ENCODE assay signal across 8 cellular contexts in the genomic region with DNA sequence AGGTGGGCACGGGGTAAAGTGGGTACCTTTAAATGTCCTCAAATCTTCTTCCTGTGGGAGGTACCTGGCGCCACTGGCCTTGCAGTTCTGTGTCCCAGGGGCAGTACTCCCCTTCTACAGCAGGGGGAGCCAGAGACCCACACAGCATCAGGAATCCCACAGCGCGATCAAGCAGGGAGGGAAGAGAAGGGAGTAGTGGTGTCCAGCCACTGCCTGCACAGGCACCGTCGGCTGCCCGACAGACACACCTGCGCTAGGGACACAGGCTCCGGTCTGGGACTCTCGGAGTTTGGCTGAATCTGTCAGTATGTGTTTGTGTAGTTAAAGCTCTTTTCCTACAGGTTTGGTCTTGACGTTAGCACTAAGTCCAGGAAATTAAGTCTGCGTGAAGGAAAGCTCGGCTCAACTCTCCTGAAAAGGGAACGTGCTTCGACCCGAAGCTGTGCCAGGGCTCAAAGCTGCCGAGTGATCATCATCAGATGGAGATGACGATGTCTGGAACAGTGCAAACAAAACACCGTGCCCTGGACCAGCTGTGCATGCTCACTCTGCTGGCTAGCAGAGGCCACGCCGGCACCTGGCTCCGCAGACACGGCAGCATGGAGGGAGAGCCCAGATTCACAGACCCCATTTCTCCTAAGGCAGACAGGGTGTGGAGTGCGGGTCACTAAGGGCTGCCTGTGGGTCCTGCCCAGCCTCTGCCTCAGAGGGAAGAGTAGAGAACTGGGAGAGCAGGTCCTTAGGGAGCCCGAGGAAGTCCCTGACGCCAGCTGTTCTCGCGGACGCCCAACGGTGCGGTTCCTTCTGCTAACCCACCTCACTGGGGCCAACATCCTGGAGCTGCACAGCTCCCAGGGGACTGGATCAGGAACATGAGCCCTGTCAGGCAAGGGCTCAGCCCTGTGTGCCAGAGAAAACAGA. TPM values are rescaled to one million over a fixed set of nuclear protein-coding genes. Genes with fewer than 3 reads are reported as not detected.
DNase-seq lines count a peak whose midpoint lies in the region; ATAC-seq, FAIRE-seq and TF ChIP-seq lines count a peak whose summit lies in the region.

No MANE protein-coding gene starts in this region.

- H3K9me3 Mint-ChIP-seq in activated T-cell treated with anti-CD3 and anti-CD28 coated beads, Interleukin-2, amount 50 U/mL, for 4 hours = no peaks in the 10 kb centered on the region
- peaks cover 0 to 1% (median 0%) of the 10 kb centered on the region in 11 donors for H3K9me3 Mint-ChIP-seq in naive thymus-derived CD4-positive, alpha-beta T cell

- peak overlapping the region in 2 of 9 donors; percentile 28 to 65 for H3K27ac Mint-ChIP-seq in naive thymus-derived CD4-positive, alpha-beta T cell

- H3K79me2 ChIP-seq in PC-3 (ENCODE audit: low read length) = no peaks in the 10 kb centered on the region

- H3K4me1 ChIP-seq in PC-3 (ENCODE audit: insufficient read depth, low read length) = no peaks in the 10 kb centered on the region
- H3K4me1 ChIP-seq in esophagus squamous epithelium = peaks cover 8 to 44% (median 17%) of the 10 kb centered on the region in 3 donors
- peaks cover 0 to 6% of the 10 kb centered on the region in 2 donors for H3K4me1 ChIP-seq in naive thymus-derived CD4-positive, alpha-beta T cell (ENCODE audit: control insufficient read depth in 2 of 2, insufficient read depth in 2 of 2, low read length in 2 of 2)

- no peaks in the 10 kb centered on the region for H3K9me2 ChIP-seq in PC-3 (replicated peaks; ENCODE audit: low read length)

- WGBS in esophagus squamous epithelium, 2 donors = 28 to 57% methylated on average over 8 to 17 of the region's 31 CpGs

- no peaks in the 10 kb centered on the region for H3K9me3 ChIP-seq in PC-3 (ENCODE audit: low read length)
- no peaks in the 10 kb centered on the region for H3K9me3 ChIP-seq in esophagus squamous epithelium
- no peaks in the 10 kb centered on the region for H3K9me3 ChIP-seq in naive thymus-derived CD4-positive, alpha-beta T cell (ENCODE audit: control insufficient read depth in 2 of 3, low read length in 3 of 3)

- H3K4me2 ChIP-seq in PC-3 (ENCODE audit: low read length) = no peak overlapping the region

- no peaks in the 10 kb centered on the region for H4K20me1 ChIP-seq in PC-3 (ENCODE audit: low read length)

- no peak overlapping the region for H3K4me3 ChIP-seq in PC-3 (ENCODE audit: low read length)
- no peak overlapping the region for H3K4me3 ChIP-seq in esophagus squamous epithelium
- H3K4me3 ChIP-seq in naive thymus-derived CD4-positive, alpha-beta T cell (ENCODE audit: low read length) = no peak overlapping the region

- ATAC-seq in PC-3 (peak; percentile 93), GM19328 (IDR thresholded peaks at IDR 0.05; ENCODE audit: unreplicated experiment) (no peak)
- ATAC-seq in activated T-cell treated with anti-CD3 and anti-CD28 coated beads, Interleukin-2, amount 50 U/mL, for 4 hours = peak; percentile 91 to 93
- ATAC-seq in naive thymus-derived CD4-positive, alpha-beta T cell = peak; percentile 94

- no peak overlapping the region for H2AFZ ChIP-seq in PC-3 (ENCODE audit: low read length)

- TF ChIP-seq CTCF in GM12801 (IDR thresholded peaks at IDR 0.05; ENCODE audit: extremely low read depth, insufficient read length) = peak; percentile 86
- TF ChIP-seq CTCF in PC-3 (conservative IDR thresholded peaks at IDR 0.05; ENCODE audit: low read depth, low read length) = peak; percentile 82
- TF ChIP-seq CTCF in esophagus squamous epithelium (IDR thresholded peaks at IDR 0.05) = peak; percentile 95 to 99 (median 99)

- H3K27me3 ChIP-seq in PC-3 (ENCODE audit: low read length) (no peaks in the 10 kb centered on the region), esophagus squamous epithelium (no peaks in the 10 kb centered on the region)
- no peaks in the 10 kb centered on the region for H3K27me3 ChIP-seq in naive thymus-derived CD4-positive, alpha-beta T cell (ENCODE audit: control insufficient read depth in 2 of 2, insufficient read depth in 2 of 2, low read length in 2 of 2)

- H3K36me3 ChIP-seq in PC-3 (ENCODE audit: low read depth, low read length) = no peaks in the 10 kb centered on the region
- peaks cover 0 to 48% (median 0%) of the 10 kb centered on the region in 3 donors for H3K36me3 ChIP-seq in esophagus squamous epithelium
- no peaks in the 10 kb centered on the region for H3K36me3 ChIP-seq in naive thymus-derived CD4-positive, alpha-beta T cell (ENCODE audit: control insufficient read depth in 2 of 3, insufficient read depth in 3 of 3, low read length in 3 of 3)

- H3K27ac ChIP-seq in PC-3 (ENCODE audit: low read length) (no peak overlapping the region), esophagus squamous epithelium (peak overlapping the region; percentile 54 to 83 (median 80))
- H3K27ac ChIP-seq in naive thymus-derived CD4-positive, alpha-beta T cell (ENCODE audit: low read depth, low read length) = no peak overlapping the region

- no peaks in the 10 kb centered on the region for H3K27me3 Mint-ChIP-seq in activated T-cell treated with anti-CD3 and anti-CD28 coated beads, Interleukin-2, amount 50 U/mL, for 4 hours (ENCODE audit: low read depth)
- no peaks in the 10 kb centered on the region for H3K27me3 Mint-ChIP-seq in naive thymus-derived CD4-positive, alpha-beta T cell

- peaks cover 4% of the 10 kb centered on the region for H3K4me1 Mint-ChIP-seq in activated T-cell treated with anti-CD3 and anti-CD28 coated beads, Interleukin-2, amount 50 U/mL, for 4 hours (ENCODE audit: low read depth)
- H3K4me1 Mint-ChIP-seq in naive thymus-derived CD4-positive, alpha-beta T cell = peaks cover 0 to 10% (median 8%) of the 10 kb centered on the region in 7 donors

- BruUV-seq in PC-3 (replicated peaks; lab: Mats Ljungman, UMichigan) = no TSS peak

- POLR2A ChIA-PET in PC-3 (lab: Charles Lee; ENCODE audit: unreplicated experiment) = no interaction called here
- POLR2A ChIA-PET in naive thymus-derived CD4-positive, alpha-beta T cell (lab: Charles Lee) = interaction anchor here (1.7 kb wide), 1 partner anchor 247 kb away, joined by 18 read pairs; a partner anchor contains a TSS

- intact Hi-C loops in PC-3 (cut with micrococcal nuclease) (loop anchor here (1.0 to 10.0 kb wide), 3 partner anchors 164 to 246 kb away; a partner anchor contains a TSS), esophagus squamous epithelium (cut with DNase I) (loop anchor here (10.0 kb wide), 3 partner anchors 64 to 194 kb away; a partner anchor contains a TSS)
- intact Hi-C loops in naive thymus-derived CD4-positive, alpha-beta T cell (cut with micrococcal nuclease) = loop anchor here (1.0 to 5.0 kb wide), 4 partner anchors 76 to 322 kb away; a partner anchor contains a TSS

- H3F3A ChIP-seq in PC-3 (ENCODE audit: low read length, unreplicated experiment) = no peaks in the 10 kb centered on the region

- FAIRE-seq in HTR-8/SVneo (lab: Jason Lieb, UNC) = peak; percentile 92

- peak; percentile 87 for DNase-seq in HTR-8/SVneo (ENCODE audit: insufficient read length, low spot score)
- DNase-seq in PC-3 = peak; percentile 80
- peak; percentile 81 for DNase-seq in activated T-cell treated with anti-CD3 and anti-CD28 coated beads, Interleukin-2, amount 50 U/mL, for 4 hours
- peak; percentile 32 for DNase-seq in esophagus squamous epithelium (lab: John Stamatoyannopoulos, UW)
- peak; percentile 59 to 87 (median 78) for DNase-seq in naive thymus-derived CD4-positive, alpha-beta T cell
- DNase-seq in stimulated activated CD8-positive, alpha-beta memory T cell treated with anti-CD3 and anti-CD28 coated beads, Interleukin-7, amount 100 ng/mL, for 4 hours (ENCODE audit: low read depth in 2 of 2) = peak; percentile 53 to 62

- no peak overlapping the region for H3K4me3 Mint-ChIP-seq in activated T-cell treated with anti-CD3 and anti-CD28 coated beads, Interleukin-2, amount 50 U/mL, for 4 hours
- H3K4me3 Mint-ChIP-seq in naive thymus-derived CD4-positive, alpha-beta T cell = no peak overlapping the region

- TF ChIP-seq POLR2A in esophagus squamous epithelium (IDR thresholded peaks at IDR 0.05) = no peak

- CTCF ChIA-PET in PC-3 (lab: Charles Lee) = interaction anchor here (0.6 to 1.4 kb wide), 4 partner anchors 88 to 246 kb away, joined by 3 to 18 read pairs (median 3); no protein-coding TSS in a partner anchor
- CTCF ChIA-PET in naive thymus-derived CD4-positive, alpha-beta T cell (lab: Charles Lee) = interaction anchor here (0.6 to 5.4 kb wide), 11 partner anchors 14 to 338 kb away, joined by 3 to 87 read pairs (median 3); a partner anchor contains a TSS

- no peak overlapping the region for H3K9ac ChIP-seq in PC-3 (ENCODE audit: low read length)

- peaks cover 15% of the 10 kb centered on the region for H3K36me3 Mint-ChIP-seq in activated T-cell treated with anti-CD3 and anti-CD28 coated beads, Interleukin-2, amount 50 U/mL, for 4 hours (ENCODE audit: insufficient read depth)
- H3K36me3 Mint-ChIP-seq in naive thymus-derived CD4-positive, alpha-beta T cell = peaks cover 0 to 16% (median 7%) of the 10 kb centered on the region in 5 donors

RNA-seq across cellular contexts. Expression of a gene that starts 56.0 kb away (rescaled TPM):
- total RNA-seq in PC-3 (2014; rRNA removed) (123 and 129 TPM in 2 replicates), esophagus squamous epithelium (10 to 100 TPM; 10.6 to 32.9 (median 22.7) TPM)
- total RNA-seq in activated T-cell treated with anti-CD3 and anti-CD28 coated beads, Interleukin-2, amount 50 U/mL, for 4 hours = 10 to 100 TPM; 30.3 to 39.5 (median 36.5) TPM
- total RNA-seq in naive thymus-derived CD4-positive, alpha-beta T cell = 10 to 100 TPM; 15.4 to 64.6 (median 21.9) TPM
- polyA plus RNA-seq in naive thymus-derived CD4-positive, alpha-beta T cell = 10 to 100 TPM; 51.4 to 66.2 TPM

Comparison
In these comparisons a context has a peak if more than half of its experiments do, and no peak if none do; other contexts are left out.
1. DNase-seq: peak in every context shown above with its lines; median percentile 87 in HTR-8/SVneo; 81 in activated T-cell treated with anti-CD3 and anti-CD28 coated beads, Interleukin-2, amount 50 U/mL, for 4 hours; 80 in PC-3; 78 in naive thymus-derived CD4-positive, alpha-beta T cell; 58 in stimulated activated CD8-positive, alpha-beta memory T cell treated with anti-CD3 and anti-CD28 coated beads, Interleukin-7, amount 100 ng/mL, for 4 hours; 32 in esophagus squamous epithelium.
2. H3K27ac ChIP-seq: peak in esophagus squamous epithelium (4 of 4); none in PC-3 (single experiment) and naive thymus-derived CD4-positive, alpha-beta T cell (single experiment).
3. Peak in every context shown above with its lines, with median percentiles within 50 percentile points of each other: CTCF ChIP-seq.